ENCODE assay signal across 15 cellular contexts in the genomic region with DNA sequence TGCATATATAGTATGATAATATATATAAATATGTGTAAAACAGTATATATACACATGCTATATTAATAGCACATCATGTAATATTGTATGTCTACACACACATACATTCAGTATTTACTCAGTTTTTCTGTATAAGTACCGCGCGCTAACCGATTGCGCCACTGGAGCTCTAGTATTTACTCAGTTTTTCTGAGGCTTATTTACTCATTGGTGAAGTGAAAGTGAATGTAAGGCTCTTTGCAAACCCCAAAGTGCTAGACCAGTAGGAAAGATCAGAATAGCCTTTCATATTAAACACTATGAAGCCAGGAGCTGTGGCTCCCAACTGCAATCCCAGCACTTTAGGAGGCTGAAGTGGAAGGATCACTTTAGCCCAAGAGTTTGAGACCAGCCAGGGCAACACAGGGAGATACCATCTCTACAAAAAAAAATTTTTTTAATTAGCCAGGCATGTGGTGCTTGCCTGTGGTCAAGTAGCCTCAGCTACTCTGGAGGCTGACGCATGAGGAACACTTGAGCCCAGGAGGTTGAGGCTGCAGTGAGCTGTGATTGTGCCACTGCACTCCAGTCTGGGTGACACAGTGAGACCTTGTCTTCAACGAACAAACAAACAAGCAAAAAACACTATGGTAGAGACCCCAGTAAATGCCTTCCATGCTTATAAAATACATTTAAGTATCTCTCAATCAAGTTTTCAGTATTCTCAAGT.
DNase-seq lines count a peak whose midpoint lies in the region; ATAC-seq and TF ChIP-seq lines count a peak whose summit lies in the region.
"Had no signal": no experiment of that assay in that cellular context is flagged by ENCODE, and none has a peak within 500 bp of the region (broad histone marks: within the 10 kb centered on the region; RNA-seq: fewer than 3 reads in every experiment).

No MANE protein-coding gene starts in this region.

- in situ Hi-C loops in SK-MEL-5 (cut with HindIII; ENCODE audit: low pct_unique_long_range_greater_than_20kb, low sequenced_read_pairs) = no loop called here

- DNase-seq in SK-MEL-5 (ENCODE audit: low read depth, low spot score) = peak; percentile 0
- no peak for DNase-seq in right atrium auricular region (ENCODE audit: low spot score)
- no peak for DNase-seq in NCI-H2227 treated with DMSO at 0.1 percent for 48 hours (lab: John Stamatoyannopoulos, UW)
- no peak for DNase-seq in NCI-H524 treated with DMSO at 0.1 percent for 48 hours (lab: John Stamatoyannopoulos, UW)
- no peak for DNase-seq in cerebellar nuclear complex (lab: John Stamatoyannopoulos, UW)
- DNase-seq: activated CD4-positive, alpha-beta T cell treated with anti-CD3 and anti-CD28 coated beads, Interleukin-2, amount 10 ng/mL, durations not matched to agents 7 days and 5 days; central memory CD4-positive, alpha-beta T cell; naive thymus-derived CD4-positive, alpha-beta T cell; NCI-H1417; NCI-H748 treated with DMSO at 0.1 percent for 48 hours; stimulated activated CD4-positive, alpha-beta T cell treated with anti-CD3 and anti-CD28 coated beads, Interleukin-12 subunit alpha, Interleukin-12 subunit beta, amount 100 ng/mL, for 4 hours; stimulated activated CD8-positive, alpha-beta memory T cell treated with anti-CD3 and anti-CD28 coated beads, Interleukin-4, amount 100 ng/mL, for 48 hours had no signal

- H3K4me3 ChIP-seq in right atrium auricular region (no peak overlapping the region), skin epidermis (no peak overlapping the region)

- H3K4me1 ChIP-seq in right atrium auricular region = peaks cover 0 to 43% of the 10 kb centered on the region in 2 donors

- H3K9me3 ChIP-seq in right atrium auricular region = no peaks in the 10 kb centered on the region

- H3K27me3 ChIP-seq in right atrium auricular region = no peaks in the 10 kb centered on the region

- no peaks in the 10 kb centered on the region for H3K36me3 ChIP-seq in right atrium auricular region

- H3K27ac ChIP-seq in right atrium auricular region (peak overlapping the region; percentile 75 to 89), skin epidermis (peak overlapping the region in 17 of 21 experiments; percentile 2 to 67 (median 42))

- no peak for TF ChIP-seq CTCF in right atrium auricular region (IDR thresholded peaks at IDR 0.05)

- ATAC-seq in GM21423 (IDR thresholded peaks at IDR 0.05; ENCODE audit: unreplicated experiment) (peak; percentile 55), HG02973 (IDR thresholded peaks at IDR 0.05; ENCODE audit: unreplicated experiment) (no peak)
- ATAC-seq: naive thymus-derived CD4-positive, alpha-beta T cell had no signal
